ENCODE assay signal across 10 cellular contexts in the genomic region with DNA sequence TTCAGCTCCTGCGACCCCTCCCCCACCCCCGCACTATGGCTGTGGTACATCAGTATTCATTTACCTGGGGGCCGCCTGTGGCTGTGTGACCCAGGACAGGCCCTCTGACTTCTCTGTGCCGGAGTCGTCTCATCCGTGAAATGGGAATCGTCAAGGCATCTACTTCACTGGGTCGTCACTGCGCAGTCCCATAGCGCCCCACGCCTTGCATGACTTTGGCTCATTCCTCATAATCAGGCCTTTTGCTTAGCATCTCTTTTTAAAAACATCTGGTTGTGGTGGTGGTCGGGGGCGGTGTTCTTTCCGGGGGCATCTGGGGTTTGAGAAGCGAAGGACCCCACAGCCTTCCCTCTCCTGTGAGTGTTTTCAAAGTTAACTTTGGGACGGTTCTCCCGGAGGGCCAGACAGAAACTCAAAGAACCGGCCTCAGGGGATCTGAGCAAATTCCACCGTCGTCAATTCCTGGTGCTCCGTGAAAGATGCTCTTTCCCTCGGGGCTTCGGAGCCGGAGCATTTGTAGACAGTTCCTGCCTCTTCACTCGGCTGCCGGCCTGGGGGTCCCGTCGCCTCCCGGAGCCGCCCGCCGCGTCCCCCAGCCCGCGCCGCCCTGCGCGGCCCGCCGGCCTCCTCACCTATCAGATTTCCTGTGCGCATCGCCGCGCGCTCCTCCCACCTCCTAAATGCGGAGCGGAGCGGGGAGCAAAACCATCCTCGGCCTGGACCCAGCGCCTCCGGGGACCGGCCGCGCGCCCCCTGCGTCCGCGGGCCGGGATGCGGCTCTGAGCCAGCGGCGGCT. TPM values are rescaled to one million over a fixed set of nuclear protein-coding genes. Genes with fewer than 3 reads are reported as not detected.
DNase-seq lines count a peak whose midpoint lies in the region; ATAC-seq and TF ChIP-seq lines count a peak whose summit lies in the region.
"Had no signal": no experiment of that assay in that cellular context is flagged by ENCODE, and none has a peak within 500 bp of the region (broad histone marks: within the 10 kb centered on the region; RNA-seq: fewer than 3 reads in every experiment).

A gene with protein sequence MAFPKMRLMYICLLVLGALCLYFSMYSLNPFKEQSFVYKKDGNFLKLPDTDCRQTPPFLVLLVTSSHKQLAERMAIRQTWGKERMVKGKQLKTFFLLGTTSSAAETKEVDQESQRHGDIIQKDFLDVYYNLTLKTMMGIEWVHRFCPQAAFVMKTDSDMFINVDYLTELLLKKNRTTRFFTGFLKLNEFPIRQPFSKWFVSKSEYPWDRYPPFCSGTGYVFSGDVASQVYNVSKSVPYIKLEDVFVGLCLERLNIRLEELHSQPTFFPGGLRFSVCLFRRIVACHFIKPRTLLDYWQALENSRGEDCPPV (plus strand): TSS at position 708 of the 796 bp plus-strand sequence. CDS start 47,620 bp downstream, outside the sequence.

- H3K9me3 Mint-ChIP-seq in WTC11 = peaks cover 14% of the 10 kb centered on the region

- POLR2A ChIA-PET in WTC11 (lab: Charles Lee) = interaction anchor here (0.9 kb wide), 1 partner anchor 35 kb away, joined by 4 read pairs; no protein-coding TSS in a partner anchor

- H3K4me1 ChIP-seq in stomach smooth muscle (ENCODE audit: control insufficient read depth, insufficient read depth, low read length) = peaks cover 4% of the 10 kb centered on the region

- H3K27ac ChIP-seq in stomach smooth muscle (ENCODE audit: low read length) = no peak within 1 kb of the TSS

- peak within 1 kb of the TSS; percentile 45 to 57 for H3K4me3 ChIP-seq in stomach smooth muscle (ENCODE audit: low read length in 2 of 2)

- H3K27me3 ChIP-seq in stomach smooth muscle (ENCODE audit: control insufficient read depth in 1 of 2, insufficient read depth in 2 of 2, low read length in 2 of 2) = peaks cover 25 to 27% of the 10 kb centered on the region in 2 donors

- CTCF ChIA-PET in WTC11 (lab: Charles Lee) = interaction anchor here (1.4 to 2.1 kb wide), 2 partner anchors 31 to 64 kb away, joined by 5 to 11 read pairs; no protein-coding TSS in a partner anchor

- peak; percentile 86 for ATAC-seq in WTC11
- no peak for ATAC-seq in HG03571 (IDR thresholded peaks at IDR 0.05; ENCODE audit: unreplicated experiment)

- DNase-seq in NCI-H2196 (lab: John Stamatoyannopoulos, UW; ENCODE audit: unreplicated experiment) (peak; percentile 27), NCI-H2196 treated with DMSO at 0.1 percent for 48 hours (lab: John Stamatoyannopoulos, UW; ENCODE audit: unreplicated experiment) (no peak), WTC11 (ENCODE audit: low spot score) (peak; percentile 88), iPS-NIHi7 (ENCODE audit: extremely low spot score) (peak; percentile 85), UCSD-AML1 (lab: John Stamatoyannopoulos, UW; ENCODE audit: unreplicated experiment) (no peak)
- DNase-seq in activated effector memory CD4-positive, alpha-beta T cell treated with anti-CD3 and anti-CD28 coated beads, Interleukin-2, amount 50 U/mL, for 16 hours = no peak
- DNase-seq: SHP77 treated with DMSO at 0.1 percent for 48 hours had no signal

- H3K36me3 Mint-ChIP-seq in WTC11 = peaks cover 47% of the 10 kb centered on the region

- TF ChIP-seq CTCF in WTC11 (IDR thresholded peaks at IDR 0.05) = no peak

- H3K9me3 ChIP-seq in stomach smooth muscle (ENCODE audit: control insufficient read depth in 2 of 2, low read length in 2 of 2) = no peaks in the 10 kb centered on the region

- H3K36me3 ChIP-seq in stomach smooth muscle (ENCODE audit: control insufficient read depth in 2 of 2, insufficient read depth in 2 of 2, low read length in 2 of 2) = no peaks in the 10 kb centered on the region

- H3K9ac ChIP-seq in stomach smooth muscle (ENCODE audit: low read length in 2 of 2) = no peak within 1 kb of the TSS

- peak within 1 kb of the TSS; percentile 94 for H3K27ac Mint-ChIP-seq in WTC11
- H3K27ac Mint-ChIP-seq: B cell had no signal

- no peaks in the 10 kb centered on the region for H3K27me3 Mint-ChIP-seq in WTC11 (ENCODE audit: low read depth)

- H3K4me1 Mint-ChIP-seq in WTC11 = peaks cover 63% of the 10 kb centered on the region

- H3K4me3 Mint-ChIP-seq in WTC11 = peak within 1 kb of the TSS; percentile 92
- H3K4me3 Mint-ChIP-seq: B cell had no signal

TF ChIP-seq in WTC11, 78 proteins besides CTCF, POLR2A, EP300 and RAD21 (continues in another document):
- TF ChIP-seq ZNF121 (CRISPR knock-in tag; IDR thresholded peaks at IDR 0.05) (peak; percentile 88), ZNF317 (CRISPR knock-in tag; IDR thresholded peaks at IDR 0.05; ENCODE audit: borderline replicate concordance, low read depth) (no peak; the same call in 1 of the 2 replicates), EMX1 (CRISPR knock-in tag; IDR thresholded peaks at IDR 0.05) (no peak), NFE2L1 (CRISPR knock-in tag; IDR thresholded peaks at IDR 0.05) (no peak), ATF1 (CRISPR knock-in tag; IDR thresholded peaks at IDR 0.05) (no peak), ELF4 (CRISPR knock-in tag; IDR thresholded peaks at IDR 0.05; ENCODE audit: low read depth) (no peak), TP53 (CRISPR knock-in tag; IDR thresholded peaks at IDR 0.05) (no peak), TCF7 (CRISPR knock-in tag; IDR thresholded peaks at IDR 0.05; ENCODE audit: low read depth) (no peak), NR3C1 (CRISPR knock-in tag; conservative IDR thresholded peaks at IDR 0.05; ENCODE audit: low read depth) (no peak)
- TF ChIP-seq, protein P1, sequence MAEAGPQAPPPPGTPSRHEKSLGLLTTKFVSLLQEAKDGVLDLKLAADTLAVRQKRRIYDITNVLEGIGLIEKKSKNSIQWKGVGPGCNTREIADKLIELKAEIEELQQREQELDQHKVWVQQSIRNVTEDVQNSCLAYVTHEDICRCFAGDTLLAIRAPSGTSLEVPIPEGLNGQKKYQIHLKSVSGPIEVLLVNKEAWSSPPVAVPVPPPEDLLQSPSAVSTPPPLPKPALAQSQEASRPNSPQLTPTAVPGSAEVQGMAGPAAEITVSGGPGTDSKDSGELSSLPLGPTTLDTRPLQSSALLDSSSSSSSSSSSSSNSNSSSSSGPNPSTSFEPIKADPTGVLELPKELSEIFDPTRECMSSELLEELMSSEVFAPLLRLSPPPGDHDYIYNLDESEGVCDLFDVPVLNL (CRISPR knock-in tag; IDR thresholded peaks at IDR 0.05; ENCODE audit: borderline replicate concordance, low read depth) = no peak
- TF ChIP-seq, protein P2, sequence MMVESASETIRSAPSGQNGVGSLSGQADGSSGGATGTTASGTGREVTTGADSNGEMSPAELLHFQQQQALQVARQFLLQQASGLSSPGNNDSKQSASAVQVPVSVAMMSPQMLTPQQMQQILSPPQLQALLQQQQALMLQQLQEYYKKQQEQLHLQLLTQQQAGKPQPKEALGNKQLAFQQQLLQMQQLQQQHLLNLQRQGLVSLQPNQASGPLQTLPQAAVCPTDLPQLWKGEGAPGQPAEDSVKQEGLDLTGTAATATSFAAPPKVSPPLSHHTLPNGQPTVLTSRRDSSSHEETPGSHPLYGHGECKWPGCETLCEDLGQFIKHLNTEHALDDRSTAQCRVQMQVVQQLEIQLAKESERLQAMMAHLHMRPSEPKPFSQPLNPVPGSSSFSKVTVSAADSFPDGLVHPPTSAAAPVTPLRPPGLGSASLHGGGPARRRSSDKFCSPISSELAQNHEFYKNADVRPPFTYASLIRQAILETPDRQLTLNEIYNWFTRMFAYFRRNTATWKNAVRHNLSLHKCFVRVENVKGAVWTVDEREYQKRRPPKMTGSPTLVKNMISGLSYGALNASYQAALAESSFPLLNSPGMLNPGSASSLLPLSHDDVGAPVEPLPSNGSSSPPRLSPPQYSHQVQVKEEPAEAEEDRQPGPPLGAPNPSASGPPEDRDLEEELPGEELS (CRISPR knock-in tag; IDR thresholded peaks at IDR 0.05) = no peak
- TF ChIP-seq, protein P3, sequence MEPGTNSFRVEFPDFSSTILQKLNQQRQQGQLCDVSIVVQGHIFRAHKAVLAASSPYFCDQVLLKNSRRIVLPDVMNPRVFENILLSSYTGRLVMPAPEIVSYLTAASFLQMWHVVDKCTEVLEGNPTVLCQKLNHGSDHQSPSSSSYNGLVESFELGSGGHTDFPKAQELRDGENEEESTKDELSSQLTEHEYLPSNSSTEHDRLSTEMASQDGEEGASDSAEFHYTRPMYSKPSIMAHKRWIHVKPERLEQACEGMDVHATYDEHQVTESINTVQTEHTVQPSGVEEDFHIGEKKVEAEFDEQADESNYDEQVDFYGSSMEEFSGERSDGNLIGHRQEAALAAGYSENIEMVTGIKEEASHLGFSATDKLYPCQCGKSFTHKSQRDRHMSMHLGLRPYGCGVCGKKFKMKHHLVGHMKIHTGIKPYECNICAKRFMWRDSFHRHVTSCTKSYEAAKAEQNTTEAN (CRISPR knock-in tag; IDR thresholded peaks at IDR 0.05) = no peak
- TF ChIP-seq, protein P4, sequence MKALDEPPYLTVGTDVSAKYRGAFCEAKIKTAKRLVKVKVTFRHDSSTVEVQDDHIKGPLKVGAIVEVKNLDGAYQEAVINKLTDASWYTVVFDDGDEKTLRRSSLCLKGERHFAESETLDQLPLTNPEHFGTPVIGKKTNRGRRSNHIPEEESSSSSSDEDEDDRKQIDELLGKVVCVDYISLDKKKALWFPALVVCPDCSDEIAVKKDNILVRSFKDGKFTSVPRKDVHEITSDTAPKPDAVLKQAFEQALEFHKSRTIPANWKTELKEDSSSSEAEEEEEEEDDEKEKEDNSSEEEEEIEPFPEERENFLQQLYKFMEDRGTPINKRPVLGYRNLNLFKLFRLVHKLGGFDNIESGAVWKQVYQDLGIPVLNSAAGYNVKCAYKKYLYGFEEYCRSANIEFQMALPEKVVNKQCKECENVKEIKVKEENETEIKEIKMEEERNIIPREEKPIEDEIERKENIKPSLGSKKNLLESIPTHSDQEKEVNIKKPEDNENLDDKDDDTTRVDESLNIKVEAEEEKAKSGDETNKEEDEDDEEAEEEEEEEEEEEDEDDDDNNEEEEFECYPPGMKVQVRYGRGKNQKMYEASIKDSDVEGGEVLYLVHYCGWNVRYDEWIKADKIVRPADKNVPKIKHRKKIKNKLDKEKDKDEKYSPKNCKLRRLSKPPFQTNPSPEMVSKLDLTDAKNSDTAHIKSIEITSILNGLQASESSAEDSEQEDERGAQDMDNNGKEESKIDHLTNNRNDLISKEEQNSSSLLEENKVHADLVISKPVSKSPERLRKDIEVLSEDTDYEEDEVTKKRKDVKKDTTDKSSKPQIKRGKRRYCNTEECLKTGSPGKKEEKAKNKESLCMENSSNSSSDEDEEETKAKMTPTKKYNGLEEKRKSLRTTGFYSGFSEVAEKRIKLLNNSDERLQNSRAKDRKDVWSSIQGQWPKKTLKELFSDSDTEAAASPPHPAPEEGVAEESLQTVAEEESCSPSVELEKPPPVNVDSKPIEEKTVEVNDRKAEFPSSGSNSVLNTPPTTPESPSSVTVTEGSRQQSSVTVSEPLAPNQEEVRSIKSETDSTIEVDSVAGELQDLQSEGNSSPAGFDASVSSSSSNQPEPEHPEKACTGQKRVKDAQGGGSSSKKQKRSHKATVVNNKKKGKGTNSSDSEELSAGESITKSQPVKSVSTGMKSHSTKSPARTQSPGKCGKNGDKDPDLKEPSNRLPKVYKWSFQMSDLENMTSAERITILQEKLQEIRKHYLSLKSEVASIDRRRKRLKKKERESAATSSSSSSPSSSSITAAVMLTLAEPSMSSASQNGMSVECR (CRISPR knock-in tag; IDR thresholded peaks at IDR 0.05; ENCODE audit: borderline replicate concordance) = no peak

RNA-seq across cellular contexts. Expression of the gene that starts here (rescaled TPM):
- total RNA-seq in WTC11 (2021) = 25.8 to 33.3 TPM (median 32.4 TPM) in 3 replicates
- total RNA-seq: B cell had no signal

Comparison
In these comparisons a context has a peak if more than half of its experiments do, and no peak if none do; other contexts are left out.
1. DNase-seq: peak in NCI-H2196 (single experiment), WTC11 (single experiment) and iPS-NIHi7 (single experiment); none in NCI-H2196 treated with DMSO at 0.1 percent for 48 hours (single experiment), UCSD-AML1 (single experiment) and activated effector memory CD4-positive, alpha-beta T cell treated with anti-CD3 and anti-CD28 coated beads, Interleukin-2, amount 50 U/mL, for 16 hours (single experiment).